9 cellular contexts compared by ENCODE assay signal in genomic region chr5:77645158-77645994, GRCh38. TPM values are rescaled to one million over a fixed set of nuclear protein-coding genes. Genes with fewer than 3 reads are reported as not detected.
DNase-seq lines count a peak whose midpoint lies in the region; ATAC-seq and TF ChIP-seq lines count a peak whose summit lies in the region.
"Had no signal": no experiment of that assay in that cellular context is flagged by ENCODE, and none has a peak within 500 bp of the region (broad histone marks: within the 10 kb centered on the region; RNA-seq: fewer than 3 reads in every experiment).

No MANE protein-coding gene starts in this region.

- H3K4me1 Mint-ChIP-seq in activated T-helper 2 cell treated with anti-CD3 and anti-CD28 coated beads, Interferon-gamma antibody, Interleukin-2, Interleukin-4, amounts not matched to agents 10 μg/mL and 5 μg/mL and 100 μg/mL, durations not matched to agents 14 hours and 24 hours and 36 hours (ENCODE audit: low read depth) = peaks cover 14% of the 10 kb centered on the region

- peaks cover 31% of the 10 kb centered on the region for H3K27me3 ChIP-seq in MM.1S (replicated peaks; ENCODE audit: insufficient read depth, low read length)
- peaks cover 98% of the 10 kb centered on the region for H3K27me3 ChIP-seq in iPS-15b (ENCODE audit: control insufficient read depth, insufficient read depth, low read length)

- peak; percentile 32 for TF ChIP-seq CTCF in MM.1S (IDR thresholded peaks at IDR 0.05; ENCODE audit: low read length)

- no peaks in the 10 kb centered on the region for H3K4me1 ChIP-seq in MM.1S (ENCODE audit: low read length)
- no peaks in the 10 kb centered on the region for H3K4me1 ChIP-seq in iPS-15b (ENCODE audit: control insufficient read depth, insufficient read depth, low read length)

- peak overlapping the region; percentile 53 for H3K4me3 Mint-ChIP-seq in activated T-helper 2 cell treated with anti-CD3 and anti-CD28 coated beads, Interferon-gamma antibody, Interleukin-2, Interleukin-4, amounts not matched to agents 10 μg/mL and 5 μg/mL and 100 μg/mL, durations not matched to agents 14 hours and 24 hours and 36 hours (ENCODE audit: low read depth)

- peak overlapping the region; percentile 90 for H2AFZ ChIP-seq in MM.1S (ENCODE audit: low read length)

- no peak overlapping the region for H3K27ac ChIP-seq in MM.1S (ENCODE audit: low read length)

- peak; percentile 45 for DNase-seq in stimulated activated CD4-positive, alpha-beta T cell treated with anti-CD3 and anti-CD28 coated beads, Interleukin-12 subunit alpha, Interleukin-12 subunit beta, amount 100 ng/mL, for 4 hours
- DNase-seq in stimulated activated CD4-positive, alpha-beta T cell treated with anti-CD3 and anti-CD28 coated beads, Interleukin-1b, Interleukin-23, amount 100 ng/mL, for 48 hours = no peak
- DNase-seq in MM.1S = peak; percentile 54
- DNase-seq in activated T-helper 2 cell treated with anti-CD3 and anti-CD28 coated beads, Interferon-gamma antibody, Interleukin-2, Interleukin-4, amounts not matched to agents 10 μg/mL and 5 μg/mL and 100 μg/mL, durations not matched to agents 14 hours and 24 hours and 36 hours (ENCODE audit: low spot score) = no peak
- peak; percentile 33 for DNase-seq in stimulated activated CD8-positive, alpha-beta memory T cell treated with anti-CD3 and anti-CD28 coated beads, Interleukin-15, amount 100 ng/mL, for 24 hours (ENCODE audit: low read depth)
- no peak for DNase-seq in Ammon's horn (ENCODE audit: low spot score)

- peaks cover 84% of the 10 kb centered on the region for H3K27me3 Mint-ChIP-seq in activated T-helper 2 cell treated with anti-CD3 and anti-CD28 coated beads, Interferon-gamma antibody, Interleukin-2, Interleukin-4, amounts not matched to agents 10 μg/mL and 5 μg/mL and 100 μg/mL, durations not matched to agents 14 hours and 24 hours and 36 hours (ENCODE audit: low read depth)

- H3K36me3 ChIP-seq in MM.1S (replicated peaks; ENCODE audit: insufficient read depth, low read length) (no peaks in the 10 kb centered on the region), iPS-15b (ENCODE audit: control insufficient read depth, insufficient read depth, low read length) (no peaks in the 10 kb centered on the region)

- H3F3A ChIP-seq in MM.1S (ENCODE audit: insufficient read depth, low read length) = no peaks in the 10 kb centered on the region

- H3K9me2 ChIP-seq in MM.1S (replicated peaks; ENCODE audit: insufficient read depth, low read length) = no peaks in the 10 kb centered on the region

- no peak for ATAC-seq in GM18858 (IDR thresholded peaks at IDR 0.05; ENCODE audit: unreplicated experiment)

- H3K9me3 ChIP-seq in MM.1S (replicated peaks; ENCODE audit: insufficient read depth, low read length) (no peaks in the 10 kb centered on the region), iPS-15b (ENCODE audit: control insufficient read depth, insufficient read depth, low read length) (no peaks in the 10 kb centered on the region)

- intact Hi-C loops in activated T-helper 2 cell treated with anti-CD3 and anti-CD28 coated beads, Interferon-gamma antibody, Interleukin-2, Interleukin-4, amounts not matched to agents 10 μg/mL and 5 μg/mL and 100 μg/mL, durations not matched to agents 14 hours and 24 hours and 36 hours (cut with micrococcal nuclease) = loop anchor here (2.0 kb wide), 2 partner anchors 207 to 655 kb away; no protein-coding TSS in a partner anchor

- no peaks in the 10 kb centered on the region for H3K79me2 ChIP-seq in MM.1S (ENCODE audit: low read length)

- no peaks in the 10 kb centered on the region for H3K9me3 Mint-ChIP-seq in activated T-helper 2 cell treated with anti-CD3 and anti-CD28 coated beads, Interferon-gamma antibody, Interleukin-2, Interleukin-4, amounts not matched to agents 10 μg/mL and 5 μg/mL and 100 μg/mL, durations not matched to agents 14 hours and 24 hours and 36 hours

- H4K20me1 ChIP-seq in MM.1S (ENCODE audit: insufficient read depth, low read length) = no peaks in the 10 kb centered on the region

- peak overlapping the region; percentile 86 for H3K4me2 ChIP-seq in MM.1S (ENCODE audit: low read depth, low read length)

- H3K36me3 Mint-ChIP-seq in activated T-helper 2 cell treated with anti-CD3 and anti-CD28 coated beads, Interferon-gamma antibody, Interleukin-2, Interleukin-4, amounts not matched to agents 10 μg/mL and 5 μg/mL and 100 μg/mL, durations not matched to agents 14 hours and 24 hours and 36 hours (ENCODE audit: low read depth) = peaks cover 3% of the 10 kb centered on the region

- H3K27ac Mint-ChIP-seq in activated T-helper 2 cell treated with anti-CD3 and anti-CD28 coated beads, Interferon-gamma antibody, Interleukin-2, Interleukin-4, amounts not matched to agents 10 μg/mL and 5 μg/mL and 100 μg/mL, durations not matched to agents 14 hours and 24 hours and 36 hours = no peak overlapping the region

- H3K9ac ChIP-seq in MM.1S (ENCODE audit: low read length) (no peak overlapping the region; the same call in 1 of the 2 replicates), iPS-15b (ENCODE audit: low read depth, low read length) (no peak overlapping the region)

- H3K4me3 ChIP-seq in MM.1S (ENCODE audit: low read length) (peak overlapping the region; percentile 67), iPS-15b (ENCODE audit: low read depth, low read length) (peak overlapping the region; percentile 43)

RNA-seq across cellular contexts. Expression of gene OTP, which starts 6.9 kb away (rescaled TPM):
- not detected in 2 replicates for total RNA-seq in activated T-helper 2 cell treated with anti-CD3 and anti-CD28 coated beads, Interferon-gamma antibody, Interleukin-2, Interleukin-4, amounts not matched to agents 10 μg/mL and 5 μg/mL and 100 μg/mL, durations not matched to agents 14 hours and 24 hours and 36 hours
- total RNA-seq: subcutaneous adipose tissue had no signal

Comparison
In these comparisons a context has a peak if more than half of its experiments do, and no peak if none do; other contexts are left out.
1. DNase-seq: peak in stimulated activated CD4-positive, alpha-beta T cell treated with anti-CD3 and anti-CD28 coated beads, Interleukin-12 subunit alpha, Interleukin-12 subunit beta, amount 100 ng/mL, for 4 hours (single experiment), MM.1S (single experiment) and stimulated activated CD8-positive, alpha-beta memory T cell treated with anti-CD3 and anti-CD28 coated beads, Interleukin-15, amount 100 ng/mL, for 24 hours (single experiment); none in stimulated activated CD4-positive, alpha-beta T cell treated with anti-CD3 and anti-CD28 coated beads, Interleukin-1b, Interleukin-23, amount 100 ng/mL, for 48 hours (single experiment), activated T-helper 2 cell treated with anti-CD3 and anti-CD28 coated beads, Interferon-gamma antibody, Interleukin-2, Interleukin-4, amounts not matched to agents 10 μg/mL and 5 μg/mL and 100 μg/mL, durations not matched to agents 14 hours and 24 hours and 36 hours (single experiment) and Ammon's horn (single experiment).